In genomic region chr3:123083446-123084124, GRCh38 we compare ENCODE assay signal across 13 cellular contexts. TPM values are rescaled to one million over a fixed set of nuclear protein-coding genes. Genes with fewer than 3 reads are reported as not detected.
A peak's percentile ranks its signal among the peaks of the same experiment; 100 is the strongest.
DNase-seq lines count a peak whose midpoint lies in the region; ATAC-seq and TF ChIP-seq lines count a peak whose summit lies in the region.
"Had no signal": no experiment of that assay in that cellular context is flagged by ENCODE, and none has a peak within 500 bp of the region (broad histone marks: within the 10 kb centered on the region; RNA-seq: fewer than 3 reads in every experiment).

No MANE protein-coding gene starts in this region.

- TF ChIP-seq EP300 in transverse colon (IDR thresholded peaks at IDR 0.05; ENCODE audit: low read depth) = no peak

- H3K27me3 ChIP-seq in left ventricle myocardium inferior (ENCODE audit: low read depth) (no peaks in the 10 kb centered on the region), mesendoderm (ENCODE audit: insufficient read depth, low read length, poor library complexity) (no peaks in the 10 kb centered on the region), transverse colon (no peaks in the 10 kb centered on the region)

- H3K4me1 ChIP-seq in left ventricle myocardium inferior (peaks cover 63% of the 10 kb centered on the region), mesendoderm (ENCODE audit: control insufficient read depth, low read depth, low read length) (peaks cover 49% of the 10 kb centered on the region), transverse colon (peaks cover 34 to 65% (median 45%) of the 10 kb centered on the region in 4 donors)

- no CpG with 5 or more reads among the region's 7 CpGs for WGBS in mesendoderm (ENCODE audit: extremely low coverage, insufficient coverage, low lambda C conversion rate)
- 59 to 68% methylated on average over 6 to 7 of the region's 7 CpGs for WGBS in transverse colon (ENCODE audit: low coverage in 1 of 2), 2 donors

- no peak overlapping the region for H3K4me2 ChIP-seq in mesendoderm (ENCODE audit: low read length)

- no peak overlapping the region for H3K9ac ChIP-seq in mesendoderm (ENCODE audit: low read length)

- no peaks in the 10 kb centered on the region for H3K36me3 Mint-ChIP-seq in brain
- H3K36me3 Mint-ChIP-seq: naive thymus-derived CD8-positive, alpha-beta T cell had no signal

- peaks cover 38% of the 10 kb centered on the region for H3K79me1 ChIP-seq in mesendoderm (ENCODE audit: low read length)

- ATAC-seq in left cardiac atrium (no peak), GM18873 (IDR thresholded peaks at IDR 0.05; ENCODE audit: low FRiP score, unreplicated experiment) (no peak)
- ATAC-seq: naive thymus-derived CD8-positive, alpha-beta T cell had no signal

- H3K23ac ChIP-seq in mesendoderm (ENCODE audit: low read length) = no peak overlapping the region

- no peak overlapping the region for H4K8ac ChIP-seq in mesendoderm (ENCODE audit: low read depth, low read length)

- H3K27ac ChIP-seq in left ventricle myocardium inferior (replicated peaks) (peak overlapping the region; percentile 34), mesendoderm (ENCODE audit: low read depth, low read length) (no peak overlapping the region), transverse colon (peak overlapping the region; percentile 44 to 64 (median 56))

- no peak overlapping the region for H2BK5ac ChIP-seq in mesendoderm (ENCODE audit: low read length)

- peaks cover 75% of the 10 kb centered on the region for H3K79me2 ChIP-seq in mesendoderm (ENCODE audit: control insufficient read depth, insufficient read depth, low read length)

- no peak overlapping the region for H3K4me3 ChIP-seq in left ventricle myocardium inferior
- H3K4me3 ChIP-seq in mesendoderm (ENCODE audit: low read length) = no peak overlapping the region
- H3K4me3 ChIP-seq in transverse colon = no peak overlapping the region

- peaks cover 5% of the 10 kb centered on the region for H3K27me3 Mint-ChIP-seq in brain
- H3K27me3 Mint-ChIP-seq: CD8-positive, alpha-beta memory T cell had no signal

- TF ChIP-seq CTCF in left ventricle myocardium inferior (IDR thresholded peaks at IDR 0.05; ENCODE audit: borderline replicate concordance) = no peak
- no peak for TF ChIP-seq CTCF in brain (conservative IDR thresholded peaks at IDR 0.05)
- TF ChIP-seq CTCF in transverse colon (IDR thresholded peaks at IDR 0.05) = no peak

- H3K9me3 ChIP-seq in left ventricle myocardium inferior (replicated peaks) (no peaks in the 10 kb centered on the region), transverse colon (no peaks in the 10 kb centered on the region)

- TF ChIP-seq POLR2A in transverse colon (IDR thresholded peaks at IDR 0.05) = no peak

- H2BK15ac ChIP-seq in mesendoderm (replicated peaks; ENCODE audit: low read depth) = no peak overlapping the region

- H3K4me3 Mint-ChIP-seq in brain = peak overlapping the region; percentile 25 to 70 (median 44)
- H3K4me3 Mint-ChIP-seq: CD8-positive, alpha-beta memory T cell; naive thymus-derived CD8-positive, alpha-beta T cell had no signal

- DNase-seq in left ventricle myocardium inferior = no peak
- no peak for DNase-seq in left cardiac atrium
- no peak for DNase-seq in mesendoderm
- no peak for DNase-seq in transverse colon
- no peak for DNase-seq in stimulated activated CD8-positive, alpha-beta memory T cell treated with anti-CD3 and anti-CD28 coated beads, Interleukin-4, amount 100 ng/mL, for 48 hours
- DNase-seq in iPS-NIHi11 (ENCODE audit: low spot score) = no peak
- DNase-seq: activated gamma-delta T cell; CD8-positive, alpha-beta memory T cell; NCI-H187 had no signal

- no peaks in the 10 kb centered on the region for H3K36me3 ChIP-seq in left ventricle myocardium inferior
- no peaks in the 10 kb centered on the region for H3K36me3 ChIP-seq in mesendoderm (ENCODE audit: control insufficient read depth, insufficient read depth, low read length)
- H3K36me3 ChIP-seq in transverse colon = no peaks in the 10 kb centered on the region

- no peak overlapping the region for H4K5ac ChIP-seq in mesendoderm (ENCODE audit: low read length)

- no peak overlapping the region for H3K4ac ChIP-seq in mesendoderm (ENCODE audit: low read depth, low read length)

- no peak overlapping the region for H2BK120ac ChIP-seq in mesendoderm (ENCODE audit: low read depth, low read length)

- peaks cover 84% of the 10 kb centered on the region for H3K4me1 Mint-ChIP-seq in brain

- no peaks in the 10 kb centered on the region for H3K9me3 Mint-ChIP-seq in brain
- H3K9me3 Mint-ChIP-seq: CD8-positive, alpha-beta memory T cell; naive thymus-derived CD8-positive, alpha-beta T cell had no signal

- H3K18ac ChIP-seq in mesendoderm (ENCODE audit: low read length) = no peak overlapping the region

- intact Hi-C loops in left ventricle myocardium inferior (cut with micrococcal nuclease) = no loop called here
- intact Hi-C loops in left cardiac atrium (cut with DNase I) = no loop called here
- intact Hi-C loops in transverse colon (cut with DNase I; ENCODE audit: low total_unique reads) = no loop called here

- peak overlapping the region; percentile 29 for H3K56ac ChIP-seq in mesendoderm (ENCODE audit: low read length)

- in situ Hi-C loops in transverse colon (cut with MboI; ENCODE audit: low pct_ligation_motif_present in 1 of 4, low pct_unique_long_range_greater_than_20kb in 1 of 4, low sequenced_read_pairs in 3 of 4) = no loop called here

- no peak overlapping the region for H2AK5ac ChIP-seq in mesendoderm (ENCODE audit: low read length)

- peak overlapping the region; percentile 89 to 94 (median 93) for H3K27ac Mint-ChIP-seq in brain

RNA-seq across cellular contexts. Expression of gene PDIA5, which starts 16.8 kb away (rescaled TPM):
- 6.0 TPM for total RNA-seq in left ventricle myocardium inferior
- total RNA-seq in left cardiac atrium = 10 to 100 TPM in 1 of 2 donors, 1 to 10 TPM in 1; 9.0 to 15.5 TPM
- 12.3 TPM for polyA plus RNA-seq in brain (ENCODE audit: insufficient read depth, low read depth, low replicate concordance)
- polyA plus RNA-seq in mesendoderm (2013, experiment 1 of 2) = 28.4 TPM
- 27.6 TPM for polyA plus RNA-seq in mesendoderm (2013, experiment 2 of 2)
- 100 to 1,000 TPM in 2 of 4 donors, 10 to 100 TPM in 2; 17.3 to 185 (median 65.1) TPM for total RNA-seq in transverse colon

RNA-seq across cellular contexts. Expression of gene SEMA5B, which starts 56.0 kb away (rescaled TPM):
- 5.3 TPM for total RNA-seq in left ventricle myocardium inferior
- 1 to 10 TPM; 1.7 to 2.4 TPM for total RNA-seq in left cardiac atrium
- 4.5 TPM for polyA plus RNA-seq in brain (ENCODE audit: insufficient read depth, low read depth, low replicate concordance)
- 2.2 TPM for polyA plus RNA-seq in mesendoderm (2013, experiment 1 of 2)
- 1.9 TPM for polyA plus RNA-seq in mesendoderm (2013, experiment 2 of 2)
- 1 to 10 TPM in 1 of 4 donors, under 1 TPM in 2, not detected in 1; 0.16 to 1.4 (median 0.27) TPM for total RNA-seq in transverse colon
- total RNA-seq: CD8-positive, alpha-beta memory T cell; kidney epithelial cell had no signal
- polyA plus RNA-seq: CD8-positive, alpha-beta memory T cell; naive thymus-derived CD8-positive, alpha-beta T cell had no signal
